In genomic region chr7:19051767-19052375, GRCh38 we compare ENCODE assay signal across 8 cellular contexts.
DNase-seq lines count a peak whose midpoint lies in the region; ATAC-seq and TF ChIP-seq lines count a peak whose summit lies in the region.

No MANE protein-coding gene starts in this region.

- TF ChIP-seq RAD21 in IMR-90 (IDR thresholded peaks at IDR 0.05; ENCODE audit: low read length): peak; percentile 64

- H3K4me1 ChIP-seq in heart left ventricle: no peaks in the 10 kb centered on the region
- H3K4me1 ChIP-seq in IMR-90 (ENCODE audit: control insufficient read depth, insufficient read depth, low read length): no peaks in the 10 kb centered on the region
- H3K4me1 ChIP-seq in gastroesophageal sphincter: no peaks in the 10 kb centered on the region

- no peak overlapping the region for H3K27ac ChIP-seq in heart left ventricle
- no peak overlapping the region for H3K27ac ChIP-seq in IMR-90 (ENCODE audit: insufficient read depth, low read length)
- no peak overlapping the region for H3K27ac ChIP-seq in gastroesophageal sphincter

- H2AK5ac ChIP-seq in IMR-90 (ENCODE audit: low read depth, low read length): no peak overlapping the region

- H4K5ac ChIP-seq in IMR-90 (ENCODE audit: low read depth, low read length): no peak overlapping the region

- BruUV-seq in IMR-90 (replicated peaks; lab: Mats Ljungman, UMichigan): no TSS peak

- no peaks in the 10 kb centered on the region for H3K9me3 Mint-ChIP-seq in activated B cell treated with CpG ODN at 0.5 μM for 24 hours

- intact Hi-C loops in heart left ventricle (cut with DNase I) (loop anchor here in 2 of 10 donors (5.0 to 10.0 kb wide), 2 partner anchors 357 to 460 kb away; no protein-coding TSS in a partner anchor), cardiac septum (cut with DNase I) (no loop called here), IMR-90 (cut with micrococcal nuclease) (loop anchor here (5.0 kb wide), 1 partner anchor 360 kb away; no protein-coding TSS in a partner anchor), activated B cell treated with CpG ODN at 0.5 μM for 24 hours (cut with micrococcal nuclease) (loop anchor here (1.0 to 10.0 kb wide), 4 partner anchors 457 to 1371 kb away; no protein-coding TSS in a partner anchor)

- ATAC-seq in heart left ventricle (no peak), GM21576 (IDR thresholded peaks at IDR 0.05; ENCODE audit: unreplicated experiment) (peak; percentile 84), IMR-90 (ENCODE audit: low read depth) (peak; percentile 65), activated B cell treated with CpG ODN at 0.5 μM for 24 hours (ENCODE audit: low read depth) (peak; percentile 66), gastroesophageal sphincter (no peak)

- H2AFZ ChIP-seq in IMR-90 (replicated peaks; ENCODE audit: low read length, poor library complexity): no peak overlapping the region

- no peak overlapping the region for H3K56ac ChIP-seq in IMR-90 (ENCODE audit: extremely low read depth, insufficient read depth, low read length)

- CTCF ChIA-PET in IMR-90 (lab: Yijun Ruan, JAX) (interaction anchor here (0.6 to 0.8 kb wide), 4 partner anchors 20 to 298 kb away, joined by 3 to 4 read pairs (median 3); no protein-coding TSS in a partner anchor), activated B cell treated with CpG ODN at 0.5 μM for 24 hours (lab: Charles Lee) (interaction anchor here (0.9 to 4.9 kb wide), 4 partner anchors 386 to 1368 kb away, joined by 3 to 101 read pairs (median 3); no protein-coding TSS in a partner anchor)

- no peak overlapping the region for H2BK120ac ChIP-seq in IMR-90 (ENCODE audit: low read depth, low read length)

- dilution Hi-C loops in IMR-90 (cut with HindIII; ENCODE audit: low sequenced_read_pairs, unreplicated experiment): no loop called here

- H3K9me3 ChIP-seq in heart left ventricle (peaks cover 0 to 33% (median 3%) of the 10 kb centered on the region in 12 donors), IMR-90 (ENCODE audit: control insufficient read depth, insufficient read depth, low read length) (no peaks in the 10 kb centered on the region), gastroesophageal sphincter (peaks cover 0 to 17% (median 0%) of the 10 kb centered on the region in 3 donors)

- no peaks in the 10 kb centered on the region for H3K27me3 ChIP-seq in heart left ventricle
- H3K27me3 ChIP-seq in IMR-90 (ENCODE audit: control insufficient read depth, insufficient read depth, low read length): no peaks in the 10 kb centered on the region
- H3K27me3 ChIP-seq in gastroesophageal sphincter: no peaks in the 10 kb centered on the region

- no peak overlapping the region for H3K4me2 ChIP-seq in IMR-90 (ENCODE audit: low read depth, low read length)

- H3K4me1 Mint-ChIP-seq in activated B cell treated with CpG ODN at 0.5 μM for 24 hours: no peaks in the 10 kb centered on the region

- H3K4me3 Mint-ChIP-seq in activated B cell treated with CpG ODN at 0.5 μM for 24 hours: no peak overlapping the region

- H3K36me3 ChIP-seq in heart left ventricle (no peaks in the 10 kb centered on the region), IMR-90 (ENCODE audit: control insufficient read depth, insufficient read depth, low read length) (no peaks in the 10 kb centered on the region), gastroesophageal sphincter (no peaks in the 10 kb centered on the region)

- H4K8ac ChIP-seq in IMR-90 (ENCODE audit: low read depth in 2 of 2, low read length in 2 of 2): no peak overlapping the region

- in situ Hi-C loops in IMR-90 (cut with MboI; ENCODE audit: low sequenced_read_pairs): no loop called here

- no peaks in the 10 kb centered on the region for H3K9me1 ChIP-seq in IMR-90 (ENCODE audit: insufficient read depth, low read length)

- H3K4ac ChIP-seq in IMR-90 (ENCODE audit: low read depth, low read length): no peak overlapping the region

- no peak overlapping the region for H3K9ac ChIP-seq in IMR-90 (ENCODE audit: low read depth, low read length)

- H3K27me3 Mint-ChIP-seq in activated B cell treated with CpG ODN at 0.5 μM for 24 hours: no peaks in the 10 kb centered on the region

- TF ChIP-seq CTCF in heart left ventricle (IDR thresholded peaks at IDR 0.05) (peak; percentile 56 to 78 (median 70)), IMR-90 (conservative IDR thresholded peaks at IDR 0.05; ENCODE audit: low read depth, low read length) (peak; percentile 57), activated B cell treated with CpG ODN at 0.5 μM for 24 hours (IDR thresholded peaks at IDR 0.05) (peak; percentile 39), gastroesophageal sphincter (IDR thresholded peaks at IDR 0.05) (peak; percentile 34 to 64 (median 43))

- TF ChIP-seq EP300 in gastroesophageal sphincter (IDR thresholded peaks at IDR 0.05): no peak

- DNase-seq in heart left ventricle (peak in 3 of 5 donors; percentile 17 to 24 (median 21)), cardiac septum (ENCODE audit: low spot score) (no peak), IMR-90 (peak; percentile 38), activated B cell treated with CpG ODN at 0.5 μM for 24 hours (no peak), MV-4-11 (lab: John Stamatoyannopoulos, UW) (no peak)
- DNase-seq in stimulated activated CD4-positive, alpha-beta T cell treated with anti-CD3 and anti-CD28 coated beads, Interleukin-4, amount 100 ng/mL, for 24 hours: peak; percentile 28

- H3K36me3 Mint-ChIP-seq in activated B cell treated with CpG ODN at 0.5 μM for 24 hours (ENCODE audit: low read depth): no peaks in the 10 kb centered on the region

- H4K91ac ChIP-seq in IMR-90 (ENCODE audit: insufficient read depth, low read depth, low read length): no peak overlapping the region

- POLR2A ChIA-PET in IMR-90 (lab: Charles Lee; ENCODE audit: unreplicated experiment) (no interaction called here), activated B cell treated with CpG ODN at 0.5 μM for 24 hours (lab: Charles Lee) (no interaction called here)

- no peak overlapping the region for H3K4me3 ChIP-seq in heart left ventricle
- H3K4me3 ChIP-seq in IMR-90 (ENCODE audit: insufficient read depth, low read depth, low read length): no peak overlapping the region
- H3K4me3 ChIP-seq in gastroesophageal sphincter: no peak overlapping the region

- 67 to 69% (median 68%) methylated on average over 7 of the region's 7 CpGs for WGBS in heart left ventricle, 4 donors
- no CpG with 5 or more reads among the region's 7 CpGs for WGBS in IMR-90 (ENCODE audit: extremely low coverage in 2 of 2, insufficient read length in 1 of 2), 2 experiments
- WGBS in gastroesophageal sphincter (ENCODE audit: low coverage in 1 of 2), 2 donors: 60 to 72% methylated on average over 4 to 7 of the region's 7 CpGs

- no peak overlapping the region for H3K23ac ChIP-seq in IMR-90 (ENCODE audit: low read depth, low read length)

- no peak overlapping the region for H3K27ac Mint-ChIP-seq in activated B cell treated with CpG ODN at 0.5 μM for 24 hours

- no peak overlapping the region for H2BK20ac ChIP-seq in IMR-90 (ENCODE audit: low read depth, low read length)

- no peaks in the 10 kb centered on the region for H3K79me1 ChIP-seq in IMR-90 (ENCODE audit: low read depth in 1 of 2, low read length in 2 of 2)

- no peak overlapping the region for H3K18ac ChIP-seq in IMR-90 (ENCODE audit: low read depth, low read length)

- H3K14ac ChIP-seq in IMR-90 (replicated peaks; ENCODE audit: low read depth, low read length): no peak overlapping the region

- H2AK9ac ChIP-seq in IMR-90 (replicated peaks; ENCODE audit: low read depth, low read length, poor library complexity): no peak overlapping the region

- H2BK15ac ChIP-seq in IMR-90 (ENCODE audit: low read depth, low read length): no peak overlapping the region

- TF ChIP-seq POLR2A in heart left ventricle (IDR thresholded peaks at IDR 0.05) (no peak), IMR-90 (IDR thresholded peaks at IDR 0.05; ENCODE audit: low read depth, low read length) (no peak), gastroesophageal sphincter (IDR thresholded peaks at IDR 0.05) (no peak)

- H2BK5ac ChIP-seq in IMR-90 (ENCODE audit: low read depth, low read length, poor library complexity, severe bottlenecking): no peak overlapping the region

- H4K20me1 ChIP-seq in IMR-90 (ENCODE audit: insufficient read depth, low read length): no peaks in the 10 kb centered on the region

TF ChIP-seq in IMR-90, 13 proteins besides CTCF, POLR2A, EP300 and RAD21:
- TF ChIP-seq NFE2L2 (IDR thresholded peaks at IDR 0.05; ENCODE audit: low read depth, low read length) (no peak), FOS (IDR thresholded peaks at IDR 0.05; ENCODE audit: low read depth, low read length) (no peak), RFX5 (IDR thresholded peaks at IDR 0.05; ENCODE audit: low read depth, low read length) (no peak), CEBPB (IDR thresholded peaks at IDR 0.05; ENCODE audit: low read depth, low read length) (no peak), SMC3 (IDR thresholded peaks at IDR 0.05; ENCODE audit: low read depth, low read length) (peak; percentile 64), RCOR1 (IDR thresholded peaks at IDR 0.05; ENCODE audit: insufficient replicate concordance, low read length) (no peak), CHD1 (IDR thresholded peaks at IDR 0.05; ENCODE audit: low read depth, low read length) (no peak), MAFK (IDR thresholded peaks at IDR 0.05; ENCODE audit: low read depth, low read length) (no peak)

Comparison
In these comparisons a context has a peak if more than half of its experiments do, and no peak if none do; other contexts are left out.
1. DNase-seq: peak in heart left ventricle (3 of 5), IMR-90 (single experiment) and stimulated activated CD4-positive, alpha-beta T cell treated with anti-CD3 and anti-CD28 coated beads, Interleukin-4, amount 100 ng/mL, for 24 hours (single experiment); none in cardiac septum (single experiment), activated B cell treated with CpG ODN at 0.5 μM for 24 hours (single experiment) and MV-4-11 (single experiment).
2. ATAC-seq: peak in GM21576 (single experiment), IMR-90 (single experiment) and activated B cell treated with CpG ODN at 0.5 μM for 24 hours (single experiment); none in heart left ventricle (0 of 4) and gastroesophageal sphincter (single experiment).
3. Peak in every context shown above with its lines, with median percentiles within 50 percentile points of each other: CTCF ChIP-seq.